ENCODE assay signal across 8 cellular contexts in genomic region chr5:123157797-123158528, GRCh38.
DNase-seq lines count a peak whose midpoint lies in the region; ATAC-seq and TF ChIP-seq lines count a peak whose summit lies in the region.
"Had no signal": no experiment of that assay in that cellular context is flagged by ENCODE, and none has a peak within 500 bp of the region (broad histone marks: within the 10 kb centered on the region; RNA-seq: fewer than 3 reads in every experiment).

No MANE protein-coding gene starts in this region.

- POLR2A ChIA-PET in Panc1 (lab: Charles Lee): no interaction called here

- CTCF ChIA-PET in Panc1 (lab: Charles Lee): no interaction called here

- DNase-seq in H4 (ENCODE audit: low spot score) (peak; percentile 89), Panc1 (ENCODE audit: low read depth, low spot score) (no peak), fibroblast of pulmonary artery (ENCODE audit: low read depth) (peak; percentile 59), tibial nerve (ENCODE audit: low spot score in 2 of 2) (no peak), NCI-H1105 treated with DMSO at 0.1 percent for 48 hours (lab: John Stamatoyannopoulos, UW) (no peak), DMS 273 (lab: John Stamatoyannopoulos, UW; ENCODE audit: unreplicated experiment) (no peak)
- DNase-seq in activated naive CD4-positive, alpha-beta T cell (lab: John Stamatoyannopoulos, UW): no peak
- DNase-seq: right cardiac atrium had no signal

- BruUV-seq in Panc1 (replicated peaks; lab: Mats Ljungman, UMichigan): no TSS peak

- no peaks in the 10 kb centered on the region for H3K9me3 ChIP-seq in Panc1 (ENCODE audit: control insufficient read depth, insufficient read depth, low read depth, low read length)
- no peaks in the 10 kb centered on the region for H3K9me3 ChIP-seq in tibial nerve

- 16 to 20% methylated on average over 11 of the region's 11 CpGs for WGBS in tibial nerve, 2 donors

- H3K4me3 ChIP-seq in Panc1 (ENCODE audit: low read depth in 2 of 2, low read length in 2 of 2): no peak overlapping the region
- no peak overlapping the region for H3K4me3 ChIP-seq in fibroblast of pulmonary artery (replicated peaks; ENCODE audit: low read depth, low read length)
- H3K4me3 ChIP-seq in tibial nerve: peak overlapping the region in 3 of 4 donors; percentile 3 to 24 (median 4)

- H3K27me3 ChIP-seq in Panc1 (ENCODE audit: control insufficient read depth, insufficient read depth, low read length): peaks cover 13% of the 10 kb centered on the region
- H3K27me3 ChIP-seq in tibial nerve: no peaks in the 10 kb centered on the region

- no peak overlapping the region for H3K27ac ChIP-seq in Panc1 (ENCODE audit: low read length)
- H3K27ac ChIP-seq in tibial nerve: peak overlapping the region in 2 of 4 donors; percentile 4 to 9

- TF ChIP-seq POLR2A in tibial nerve (IDR thresholded peaks at IDR 0.05): no peak

- TF ChIP-seq EP300 in tibial nerve (IDR thresholded peaks at IDR 0.05): peak in 1 of 2 donors; percentile 19

- H3K36me3 ChIP-seq in Panc1 (ENCODE audit: control insufficient read depth, insufficient read depth, low read length) (no peaks in the 10 kb centered on the region), tibial nerve (no peaks in the 10 kb centered on the region)

- intact Hi-C loops in Panc1 (cut with micrococcal nuclease; ENCODE audit: unreplicated experiment): no loop called here

- TF ChIP-seq CTCF in Panc1 (IDR thresholded peaks at IDR 0.05): peak; percentile 14; the same call in 1 of the 2 replicates
- peak; percentile 13 for TF ChIP-seq CTCF in fibroblast of pulmonary artery (IDR thresholded peaks at IDR 0.05; ENCODE audit: low read length, missing control alignments)
- TF ChIP-seq CTCF in tibial nerve (IDR thresholded peaks at IDR 0.05): peak in 2 of 5 experiments; percentile 8 to 24

- ATAC-seq in Panc1: no peak

- in situ Hi-C loops in Panc1 (cut with HindIII; ENCODE audit: low pct_unique_long_range_greater_than_20kb, low sequenced_read_pairs): no loop called here

- H3K4me1 ChIP-seq in Panc1 (ENCODE audit: control insufficient read depth, insufficient read depth, low read length): no peaks in the 10 kb centered on the region
- peaks cover 0 to 25% (median 7%) of the 10 kb centered on the region in 4 donors for H3K4me1 ChIP-seq in tibial nerve

Comparison
In these comparisons a context has a peak if more than half of its experiments do, and no peak if none do; other contexts are left out.
1. DNase-seq: peak in H4 (single experiment) and fibroblast of pulmonary artery (single experiment); none in Panc1 (single experiment), tibial nerve (0 of 2), NCI-H1105 treated with DMSO at 0.1 percent for 48 hours (single experiment), activated naive CD4-positive, alpha-beta T cell (0 of 4) and DMS 273 (single experiment).
2. H3K4me3 ChIP-seq: peak in tibial nerve (3 of 4); none in Panc1 (0 of 2) and fibroblast of pulmonary artery (single experiment).